In genomic region chr19:31427857-31428256, GRCh38 we compare ENCODE assay signal across 14 cellular contexts.
DNase-seq lines count a peak whose midpoint lies in the region; TF ChIP-seq lines count a peak whose summit lies in the region.
"Had no signal": no experiment of that assay in that cellular context is flagged by ENCODE, and none has a peak within 500 bp of the region (broad histone marks: within the 10 kb centered on the region; RNA-seq: fewer than 3 reads in every experiment).

No MANE protein-coding gene starts in this region.

- H3K27me3 ChIP-seq in SJCRH30 (no peaks in the 10 kb centered on the region), adrenal gland (no peaks in the 10 kb centered on the region)
- H3K27me3 ChIP-seq: BLaER1 treated with 17β-estradiol and CSF1 and Interleukin-3, amounts not matched to agents 10 nM and 100 nM had no signal

- H3K27ac Mint-ChIP-seq in chondrocyte (ENCODE audit: unreplicated experiment): no peak overlapping the region
- H3K27ac Mint-ChIP-seq: CD4-positive, CD25-positive, alpha-beta regulatory T cell; IgD-negative memory B cell had no signal

- WGBS in adrenal gland, 4 donors: 74 to 85% (median 83%) methylated on average over 1 of the region's 1 CpG

- peak; percentile 13 for DNase-seq in AG08395 (ENCODE audit: low spot score)
- DNase-seq in GM03348 (ENCODE audit: low spot score): peak; percentile 71
- DNase-seq in cardiac fibroblast (ENCODE audit: low read depth in 2 of 2): peak; percentile 38 to 57
- peak; percentile 25 for DNase-seq in fibroblast of villous mesenchyme (ENCODE audit: low read depth)
- DNase-seq in SJCRH30: no peak
- no peak for DNase-seq in adrenal gland
- no peak for DNase-seq in DMS114 treated with DMSO at 0.1 percent for 48 hours (lab: John Stamatoyannopoulos, UW; ENCODE audit: unreplicated experiment)
- DNase-seq in chondrocyte (ENCODE audit: low spot score): no peak
- DNase-seq: CD4-positive, CD25-positive, alpha-beta regulatory T cell; GOT3; H9 had no signal

- no peaks in the 10 kb centered on the region for H3K4me1 Mint-ChIP-seq in chondrocyte (ENCODE audit: low read depth)
- H3K4me1 Mint-ChIP-seq: CD4-positive, CD25-positive, alpha-beta regulatory T cell had no signal

- no peak for TF ChIP-seq POLR2A in adrenal gland (IDR thresholded peaks at IDR 0.05)

- no peaks in the 10 kb centered on the region for H3K9me3 Mint-ChIP-seq in chondrocyte (ENCODE audit: low read depth)
- H3K9me3 Mint-ChIP-seq: H9 had no signal

- peaks cover 7% of the 10 kb centered on the region for H3K27me3 Mint-ChIP-seq in chondrocyte (ENCODE audit: low read depth)
- H3K27me3 Mint-ChIP-seq: CD4-positive, CD25-positive, alpha-beta regulatory T cell had no signal

- TF ChIP-seq CTCF in cardiac fibroblast (IDR thresholded peaks at IDR 0.05; ENCODE audit: low read depth, low read length) (no peak), fibroblast of villous mesenchyme (IDR thresholded peaks at IDR 0.05; ENCODE audit: insufficient read depth, low read depth, low read length) (no peak), adrenal gland (IDR thresholded peaks at IDR 0.05) (no peak), chondrocyte (IDR thresholded peaks at IDR 0.05) (no peak)

- H3K36me3 Mint-ChIP-seq in chondrocyte (ENCODE audit: low read depth): no peaks in the 10 kb centered on the region
- H3K36me3 Mint-ChIP-seq: CD4-positive, CD25-positive, alpha-beta regulatory T cell; IgD-negative memory B cell had no signal

- intact Hi-C loops in adrenal gland (cut with DNase I): no loop called here

- H3K9me3 ChIP-seq in SJCRH30 (replicated peaks) (no peaks in the 10 kb centered on the region; the same call in 1 of the 2 replicates), adrenal gland (replicated peaks in 1 of 3) (no peaks in the 10 kb centered on the region)
- H3K9me3 ChIP-seq: BLaER1 treated with 17β-estradiol and CSF1 and Interleukin-3, amounts not matched to agents 10 nM and 100 nM had no signal

- H3K4me3 Mint-ChIP-seq in chondrocyte (ENCODE audit: unreplicated experiment): no peak overlapping the region
- H3K4me3 Mint-ChIP-seq: CD4-positive, CD25-positive, alpha-beta regulatory T cell; H9 had no signal

- no peak overlapping the region for H3K4me3 ChIP-seq in cardiac fibroblast (replicated peaks in 1 of 2; ENCODE audit: low read depth in 2 of 2, low read length in 2 of 2)
- no peak overlapping the region for H3K4me3 ChIP-seq in fibroblast of villous mesenchyme (ENCODE audit: low read depth, low read length)
- H3K4me3 ChIP-seq in SJCRH30: no peak overlapping the region
- H3K4me3 ChIP-seq in adrenal gland: no peak overlapping the region
- H3K4me3 ChIP-seq: BLaER1 treated with 17β-estradiol and CSF1 and Interleukin-3, amounts not matched to agents 10 nM and 100 nM; GM12878 had no signal

- H3K4me1 ChIP-seq in SJCRH30: 0 out of 2 replicates have a peak, but pooled peaks cover 8% of the 10 kb centered on the region
- no peaks in the 10 kb centered on the region for H3K4me1 ChIP-seq in adrenal gland (replicated peaks in 1 of 2)
- H3K4me1 ChIP-seq: BLaER1 treated with 17β-estradiol and CSF1 and Interleukin-3, amounts not matched to agents 10 nM and 100 nM had no signal

- no peaks in the 10 kb centered on the region for H3K36me3 ChIP-seq in SJCRH30
- no peaks in the 10 kb centered on the region for H3K36me3 ChIP-seq in adrenal gland (replicated peaks in 1 of 2)
- H3K36me3 ChIP-seq: BLaER1 treated with 17β-estradiol and CSF1 and Interleukin-3, amounts not matched to agents 10 nM and 100 nM had no signal

- H3K27ac ChIP-seq in SJCRH30: no peak overlapping the region
- no peak overlapping the region for H3K27ac ChIP-seq in adrenal gland
- H3K27ac ChIP-seq: BLaER1 treated with 17β-estradiol and CSF1 and Interleukin-3, amounts not matched to agents 10 nM and 100 nM had no signal

Comparison
In these comparisons a context has a peak if more than half of its experiments do, and no peak if none do; other contexts are left out.
1. DNase-seq: peak in AG08395 (single experiment), GM03348 (single experiment), cardiac fibroblast (2 of 2) and fibroblast of villous mesenchyme (single experiment); none in SJCRH30 (0 of 2), adrenal gland (0 of 7), DMS114 treated with DMSO at 0.1 percent for 48 hours (single experiment) and chondrocyte (single experiment).